32 cellular contexts compared by ENCODE assay signal in genomic region chr12:47200446-47200845, GRCh38.
DNase-seq lines count a peak whose midpoint lies in the region; ATAC-seq, FAIRE-seq and TF ChIP-seq lines count a peak whose summit lies in the region.
"Had no signal": no experiment of that assay in that cellular context is flagged by ENCODE, and none has a peak within 500 bp of the region (broad histone marks: within the 10 kb centered on the region; RNA-seq: fewer than 3 reads in every experiment).

No MANE protein-coding gene starts in this region.

- H3K4me3 ChIP-seq in right atrium auricular region (no peak overlapping the region), keratinocyte (ENCODE audit: control insufficient read depth in 2 of 3, extremely low read depth in 1 of 3, insufficient read depth in 2 of 3, low read depth in 1 of 3, low read length in 3 of 3) (no peak overlapping the region), foreskin fibroblast (ENCODE audit: low read depth in 1 of 2, low read length in 2 of 2) (no peak overlapping the region)
- H3K4me3 ChIP-seq: GM23338, left lung, prostate gland had no signal

- ATAC-seq in left ventricle myocardium superior (peak; percentile 38), T-helper 17 cell (no peak), HG03135 (IDR thresholded peaks at IDR 0.05; ENCODE audit: unreplicated experiment) (no peak)
- ATAC-seq: activated T-cell treated with anti-CD3 and anti-CD28 coated beads, Interleukin-2, amount 50 U/mL, for 4 hours; esophagus mucosa; GM23338; HepG2; left lung; Panc1 had no signal

- dilution Hi-C loops in keratinocyte (cut with MboI; ENCODE audit: extremely low pct_ligation_motif_present, low sequenced_read_pairs): no loop called here

- H2AFZ ChIP-seq in keratinocyte (ENCODE audit: control insufficient read depth, low read length): no peak overlapping the region

- H3K79me2 ChIP-seq in keratinocyte (ENCODE audit: control insufficient read depth, insufficient read depth, low read length): no peaks in the 10 kb centered on the region

- H3K27me3 Mint-ChIP-seq in T-helper 17 cell: no peaks in the 10 kb centered on the region
- H3K27me3 Mint-ChIP-seq: activated naive CD8-positive, alpha-beta T cell treated with anti-CD3 and anti-CD28 coated beads, Interleukin-2, amount 10 ng/mL, durations not matched to agents 7 days and 5 days; naive B cell; type B pancreatic cell had no signal

- H3K36me3 ChIP-seq in right atrium auricular region (no peaks in the 10 kb centered on the region), keratinocyte (ENCODE audit: control insufficient read depth in 2 of 2, extremely low read depth in 1 of 2, insufficient read depth in 2 of 2, low read length in 2 of 2) (no peaks in the 10 kb centered on the region)
- H3K36me3 ChIP-seq: left lung, prostate gland had no signal

- no peak overlapping the region for H3K9ac ChIP-seq in keratinocyte (ENCODE audit: control insufficient read depth, extremely low read depth, insufficient read depth, low read length)

- H3K4me1 ChIP-seq in right atrium auricular region (no peaks in the 10 kb centered on the region), keratinocyte (ENCODE audit: control insufficient read depth, extremely low read depth, insufficient read depth, low read length) (no peaks in the 10 kb centered on the region)
- H3K4me1 ChIP-seq: left lung, prostate gland had no signal

- no peak overlapping the region for H3K27ac ChIP-seq in right atrium auricular region
- H3K27ac ChIP-seq in keratinocyte (ENCODE audit: control insufficient read depth, insufficient read depth, low read length): no peak overlapping the region
- H3K27ac ChIP-seq: left lung, prostate gland had no signal

- FAIRE-seq in keratinocyte (lab: Jason Lieb, UNC) (peak; percentile 41), GM12891 (lab: Jason Lieb, UNC) (no peak)
- FAIRE-seq: D721Med, GM18507, GM19239, HepG2, islet of Langerhans had no signal

- peak overlapping the region; percentile 86 for H3K27ac Mint-ChIP-seq in T-helper 17 cell
- H3K27ac Mint-ChIP-seq: activated naive CD8-positive, alpha-beta T cell treated with anti-CD3 and anti-CD28 coated beads, Interleukin-2, amount 10 ng/mL, durations not matched to agents 7 days and 5 days; GM23338; T-helper 2 cell treated with Interferon-gamma antibody and Interleukin-4, amounts not matched to agents 5 μg/mL and 100 μg/mL, for 36 hours; type B pancreatic cell had no signal

- H3K9me1 ChIP-seq in keratinocyte (ENCODE audit: control insufficient read depth, extremely low read depth, insufficient read depth, low read length): no peaks in the 10 kb centered on the region

- TF ChIP-seq POLR2A in GM12891 (IDR thresholded peaks at IDR 0.05; ENCODE audit: low read depth, low read length): no peak

- no peaks in the 10 kb centered on the region for H4K20me1 ChIP-seq in keratinocyte (ENCODE audit: control insufficient read depth, extremely low read depth, insufficient read depth, low read length)

- DNase-seq in left ventricle myocardium superior (no peak), right atrium auricular region (ENCODE audit: low spot score) (no peak), T-helper 17 cell (no peak), keratinocyte (ENCODE audit: low read depth, low spot score) (no peak), GM12891 (ENCODE audit: insufficient read length, low spot score) (no peak), foreskin fibroblast (no peak)
- DNase-seq: activated naive CD8-positive, alpha-beta T cell treated with anti-CD3 and anti-CD28 coated beads, Interleukin-2, amount 10 ng/mL, durations not matched to agents 7 days and 5 days; activated T-cell treated with anti-CD3 and anti-CD28 coated beads, Interleukin-2, amount 50 U/mL, for 4 hours; C1 segment of cervical spinal cord; cortex of kidney; left lung; midbrain; MV-4-11; naive B cell; NCI-H1436; NCI-H748 treated with DMSO at 0.1 percent for 48 hours; occipital lobe; SHP77; stimulated activated CD4-positive, alpha-beta T cell treated with anti-CD3 and anti-CD28 coated beads, Interleukin-4, amount 100 ng/mL, for 1 hour; substantia nigra had no signal

- H3K27me3 ChIP-seq in right atrium auricular region (no peaks in the 10 kb centered on the region), keratinocyte (ENCODE audit: control insufficient read depth, extremely low read depth, insufficient read depth, low read length) (no peaks in the 10 kb centered on the region)
- H3K27me3 ChIP-seq: left lung had no signal

- H3K4me3 Mint-ChIP-seq in T-helper 17 cell: peak overlapping the region; percentile 15
- H3K4me3 Mint-ChIP-seq: activated naive CD8-positive, alpha-beta T cell treated with anti-CD3 and anti-CD28 coated beads, Interleukin-2, amount 10 ng/mL, durations not matched to agents 7 days and 5 days; activated T-cell treated with anti-CD3 and anti-CD28 coated beads, Interleukin-2, amount 50 U/mL, for 4 hours; GM23338; T-helper 2 cell treated with Interferon-gamma antibody and Interleukin-4, amounts not matched to agents 5 μg/mL and 100 μg/mL, for 36 hours; type B pancreatic cell had no signal

- H3K36me3 Mint-ChIP-seq in T-helper 17 cell (ENCODE audit: low read depth): peaks cover 3% of the 10 kb centered on the region
- H3K36me3 Mint-ChIP-seq: type B pancreatic cell had no signal

- TF ChIP-seq CTCF in right atrium auricular region (IDR thresholded peaks at IDR 0.05) (no peak), keratinocyte (optimal IDR thresholded peaks at IDR 0.05 in 1 of 3, IDR thresholded peaks at IDR 0.05 in 1 of 3, conservative IDR thresholded peaks at IDR 0.05 in 1 of 3; ENCODE audit: extremely low read depth in 1 of 3, insufficient read depth in 2 of 3, low read length in 3 of 3) (no peak), foreskin fibroblast (IDR thresholded peaks at IDR 0.05; ENCODE audit: low read depth, low read length) (no peak)

- H3K9me3 ChIP-seq in right atrium auricular region (no peaks in the 10 kb centered on the region), T-helper 17 cell (ENCODE audit: control insufficient read depth, low read length, poor library complexity, severe bottlenecking) (no peaks in the 10 kb centered on the region), keratinocyte (ENCODE audit: control insufficient read depth, low read depth, low read length) (no peaks in the 10 kb centered on the region)
- H3K9me3 ChIP-seq: left lung, prostate gland had no signal

- peaks cover 40% of the 10 kb centered on the region for H3K4me1 Mint-ChIP-seq in T-helper 17 cell

- no peak overlapping the region for H3K4me2 ChIP-seq in keratinocyte (ENCODE audit: control insufficient read depth, extremely low read depth, insufficient read depth, low read depth, low read length)
- H3K4me2 ChIP-seq: GM23338 had no signal

- intact Hi-C loops in left ventricle myocardium superior (cut with micrococcal nuclease): no loop called here

TF ChIP-seq in GM12891, 5 proteins besides CTCF, POLR2A, EP300 and RAD21:
- TF ChIP-seq POU2F2 (IDR thresholded peaks at IDR 0.05; ENCODE audit: low read depth, low read length) (no peak), POLR2AphosphoS5 (IDR thresholded peaks at IDR 0.05; ENCODE audit: low read depth, low read length) (no peak), PAX5 (IDR thresholded peaks at IDR 0.05; ENCODE audit: insufficient read depth, low read length, severe bottlenecking) (no peak), SPI1 (IDR thresholded peaks at IDR 0.05; ENCODE audit: low read depth, low read length) (no peak)
